ENCODE assay signal across 29 cellular contexts in genomic region chr19:41620171-41620570, GRCh38. TPM values are rescaled to one million over a fixed set of nuclear protein-coding genes. Genes with fewer than 3 reads are reported as not detected.
"Had no signal": no experiment of that assay in that cellular context is flagged by ENCODE, and none has a peak within 500 bp of the region (broad histone marks: within the 10 kb centered on the region; RNA-seq: fewer than 3 reads in every experiment).

No MANE protein-coding gene starts in this region.

- H3K4me2 ChIP-seq: neural progenitor cell, smooth muscle cell had no signal

- H3K9me3 ChIP-seq: left lung, lower lobe of right lung, ovary, right atrium auricular region, right lobe of liver, tibial nerve, upper lobe of left lung, vagina had no signal

- H3K27me3 Mint-ChIP-seq: progenitor cell of endocrine pancreas had no signal

- ATAC-seq: left colon; left lung; lower lobe of right lung; natural killer cell; stimulated activated naive CD8-positive, alpha-beta T cell treated with anti-CD3 and anti-CD28 coated beads, Interleukin-15, amount 100 ng/mL, for 72 hours had no signal

- H3K36me3 Mint-ChIP-seq: natural killer cell; neural progenitor cell; stimulated activated memory B cell treated with anti-CD40 and anti-IgM and Interleukin-4, amounts not matched to agents 10 μg/mL and 1 μg/mL and 100 μg/mL, for 72 hours had no signal

- DNase-seq: kidney; left colon; left lung; lower lobe of right lung; mammary epithelial cell; mesenchymal stem cell; natural killer cell; nephron progenitor cell; ovary; right lobe of liver; stimulated activated CD4-positive, alpha-beta T cell treated with anti-CD3 and anti-CD28 coated beads, Interleukin-1b, Interleukin-23, amount 100 ng/mL, for 48 hours; stimulated activated CD4-positive, alpha-beta T cell treated with anti-CD3 and anti-CD28 coated beads, Interleukin-2, amount 100 ng/mL, for 48 hours; stimulated activated CD4-positive, alpha-beta T cell treated with anti-CD3 and anti-CD28 coated beads, Interleukin-4, amount 100 ng/mL, for 4 hours; stimulated activated CD8-positive, alpha-beta memory T cell treated with anti-CD3 and anti-CD28 coated beads, Interleukin-4, amount 100 ng/mL, for 48 hours; stimulated activated naive CD4-positive, alpha-beta T cell treated with Interleukin-2 at 50 U/mL for 16 hours; stimulated activated naive CD8-positive, alpha-beta T cell treated with anti-CD3 and anti-CD28 coated beads, Interleukin-15, amount 100 ng/mL, for 72 hours; substantia nigra; upper lobe of left lung had no signal

- H3K27me3 ChIP-seq: neural progenitor cell, ovary, right atrium auricular region, right lobe of liver, tibial nerve, upper lobe of left lung, vagina had no signal

- H3K4me1 ChIP-seq: lower lobe of right lung, neural progenitor cell, right atrium auricular region, right lobe of liver, tibial nerve, vagina had no signal

- H3K9me3 Mint-ChIP-seq: natural killer cell; stimulated activated memory B cell treated with anti-CD40 and anti-IgM and Interleukin-4, amounts not matched to agents 10 μg/mL and 1 μg/mL and 100 μg/mL, for 72 hours; stimulated activated naive CD8-positive, alpha-beta T cell treated with anti-CD3 and anti-CD28 coated beads, Interleukin-15, amount 100 ng/mL, for 72 hours had no signal

- H3K4me3 Mint-ChIP-seq: natural killer cell; nephron progenitor cell; neural progenitor cell; stimulated activated memory B cell treated with anti-CD40 and anti-IgM and Interleukin-4, amounts not matched to agents 10 μg/mL and 1 μg/mL and 100 μg/mL, for 72 hours; stimulated activated naive CD8-positive, alpha-beta T cell treated with anti-CD3 and anti-CD28 coated beads, Interleukin-15, amount 100 ng/mL, for 72 hours had no signal

- H3K27ac ChIP-seq: lower lobe of right lung, neural progenitor cell, ovary, right atrium auricular region, right lobe of liver, tibial nerve, vagina had no signal

- H2AFZ ChIP-seq: neural progenitor cell had no signal

- H3K4me1 Mint-ChIP-seq: natural killer cell; nephron progenitor cell; neural progenitor cell; stimulated activated memory B cell treated with anti-CD40 and anti-IgM and Interleukin-4, amounts not matched to agents 10 μg/mL and 1 μg/mL and 100 μg/mL, for 72 hours; stimulated activated naive CD8-positive, alpha-beta T cell treated with anti-CD3 and anti-CD28 coated beads, Interleukin-15, amount 100 ng/mL, for 72 hours had no signal

- H3K27ac Mint-ChIP-seq: natural killer cell; nephron progenitor cell; neural progenitor cell; progenitor cell of endocrine pancreas; stimulated activated memory B cell treated with anti-CD40 and anti-IgM and Interleukin-4, amounts not matched to agents 10 μg/mL and 1 μg/mL and 100 μg/mL, for 72 hours had no signal

- H3K9ac ChIP-seq: neural progenitor cell had no signal

RNA-seq across cellular contexts. Expression of gene CEACAM4, which starts 6.7 kb away (rescaled TPM):
- total RNA-seq: mammary epithelial cell, progenitor cell of endocrine pancreas, pulmonary artery endothelial cell, renal cortical epithelial cell, smooth muscle cell, temporal lobe, urinary bladder, vagina had no signal
- polyA plus RNA-seq: mammary epithelial cell, smooth muscle cell had no signal

RNA-seq across cellular contexts. Expression of gene CEACAM21, which starts 44.2 kb away (rescaled TPM):
- total RNA-seq: mammary epithelial cell, progenitor cell of endocrine pancreas, renal cortical epithelial cell, smooth muscle cell, vagina had no signal
- polyA plus RNA-seq: mammary epithelial cell, smooth muscle cell had no signal
